10 cellular contexts compared by ENCODE assay signal in the genomic region with DNA sequence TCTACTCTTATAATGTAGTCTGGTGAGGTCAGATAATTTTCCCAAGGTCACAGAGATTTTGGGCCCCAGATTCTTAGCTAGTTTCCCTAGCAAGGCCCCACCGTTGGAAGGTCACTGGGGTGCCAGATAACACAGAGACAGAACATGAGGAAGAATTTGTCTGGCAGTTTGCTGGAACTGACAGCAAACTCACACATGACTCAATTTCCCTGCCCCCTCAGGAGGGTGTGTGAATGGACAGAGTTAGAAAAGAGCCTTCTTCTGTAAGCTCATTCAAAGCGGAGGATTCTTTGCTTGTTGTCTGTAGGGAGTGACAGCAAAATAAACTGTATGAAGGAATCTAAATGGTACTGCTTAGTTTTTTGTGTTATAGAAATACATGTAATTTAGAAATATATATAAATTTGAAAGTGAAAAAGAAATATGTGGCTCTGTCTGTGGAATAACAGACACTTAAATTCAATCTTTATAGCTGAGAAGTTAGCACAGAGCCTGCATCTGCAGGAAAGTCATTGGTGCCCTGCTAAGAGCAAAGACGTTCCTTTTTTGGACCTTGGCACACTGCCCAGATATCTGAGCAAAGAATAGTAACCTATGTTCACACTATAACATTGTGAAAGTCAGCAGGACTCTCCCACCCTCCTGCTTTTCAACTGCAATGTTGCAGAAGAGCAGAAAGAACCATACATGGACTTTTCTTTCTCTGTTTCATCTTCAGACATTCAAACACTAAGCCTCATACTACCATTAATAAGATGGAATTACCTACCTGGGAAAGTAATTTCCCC. TPM values are rescaled to one million over a fixed set of nuclear protein-coding genes. Genes with fewer than 3 reads are reported as not detected.
DNase-seq lines count a peak whose midpoint lies in the region; ATAC-seq, FAIRE-seq and TF ChIP-seq lines count a peak whose summit lies in the region.
"Had no signal": no experiment of that assay in that cellular context is flagged by ENCODE, and none has a peak within 500 bp of the region (broad histone marks: within the 10 kb centered on the region; RNA-seq: fewer than 3 reads in every experiment).

No MANE protein-coding gene starts in this region.

- intact Hi-C loops in lower lobe of right lung (cut with DNase I): no loop called here

- ATAC-seq in lower lobe of right lung: no peak
- no peak for ATAC-seq in HG02885 (IDR thresholded peaks at IDR 0.05; ENCODE audit: poor library complexity, unreplicated experiment)

- no peak overlapping the region for H3K27ac ChIP-seq in lower lobe of right lung
- H3K27ac ChIP-seq: esophagus squamous epithelium had no signal

- FAIRE-seq in bronchial epithelial cell (lab: Jason Lieb, UNC) (no peak), HTR-8/SVneo (lab: Jason Lieb, UNC) (no peak)
- FAIRE-seq: A204.1 had no signal

- no peaks in the 10 kb centered on the region for H3K27me3 ChIP-seq in bronchial epithelial cell (ENCODE audit: control insufficient read depth, insufficient read depth, low read length)
- no peaks in the 10 kb centered on the region for H3K27me3 ChIP-seq in lower lobe of right lung (ENCODE audit: low read depth)
- H3K27me3 ChIP-seq: esophagus squamous epithelium had no signal

- H3K36me3 Mint-ChIP-seq in neural crest cell (ENCODE audit: low read depth): no peaks in the 10 kb centered on the region

- no peaks in the 10 kb centered on the region for H3K9me3 Mint-ChIP-seq in neural crest cell

- H3K27me3 Mint-ChIP-seq in neural crest cell (ENCODE audit: low read depth): peaks cover 8% of the 10 kb centered on the region

- H3K4me1 ChIP-seq in lower lobe of right lung: peaks cover 40% of the 10 kb centered on the region

- H3K9me3 ChIP-seq in lower lobe of right lung: no peaks in the 10 kb centered on the region
- H3K9me3 ChIP-seq: esophagus squamous epithelium had no signal

- H3K27ac Mint-ChIP-seq in neural crest cell (ENCODE audit: unreplicated experiment): no peak overlapping the region

- H3K4me3 Mint-ChIP-seq in neural crest cell: peak overlapping the region; percentile 96

- H3K36me3 ChIP-seq in bronchial epithelial cell (ENCODE audit: control insufficient read depth, insufficient read depth, low read length) (peaks cover 5% of the 10 kb centered on the region), lower lobe of right lung (peaks cover 30% of the 10 kb centered on the region)

- DNase-seq in NCI-H1105 treated with DMSO at 0.1 percent for 48 hours (lab: John Stamatoyannopoulos, UW) (peak; percentile 18), NCI-H1105 (lab: John Stamatoyannopoulos, UW) (no peak), MV-4-11 (lab: John Stamatoyannopoulos, UW) (peak; percentile 88), bronchial epithelial cell (ENCODE audit: low read depth) (peak; percentile 17), neural crest cell (ENCODE audit: low read depth, low spot score) (no peak), lower lobe of right lung (no peak), HTR-8/SVneo (ENCODE audit: insufficient read length, low spot score) (no peak)
- DNase-seq: esophagus squamous epithelium had no signal

- peaks cover 36% of the 10 kb centered on the region for H3K4me1 Mint-ChIP-seq in neural crest cell

- TF ChIP-seq CTCF in bronchial epithelial cell (IDR thresholded peaks at IDR 0.05; ENCODE audit: insufficient read depth, low read length, severe bottlenecking) (no peak), neural crest cell (conservative IDR thresholded peaks at IDR 0.05) (no peak), lower lobe of right lung (IDR thresholded peaks at IDR 0.05) (no peak)

- no peak overlapping the region for H3K4me3 ChIP-seq in bronchial epithelial cell (ENCODE audit: low read depth, low read length)
- no peak overlapping the region for H3K4me3 ChIP-seq in lower lobe of right lung

RNA-seq across cellular contexts. Expression of a gene that starts 2.1 kb away (rescaled TPM):
- 109 and 118 TPM in 2 replicates for total RNA-seq in bronchial epithelial cell
- 145 and 155 TPM in 2 replicates for total RNA-seq in neural crest cell
- 123 TPM for total RNA-seq in lower lobe of right lung

RNA-seq across cellular contexts. Expression of a gene that starts 2.5 kb away (rescaled TPM):
- total RNA-seq in bronchial epithelial cell: 3.2 and 4.0 TPM in 2 replicates
- total RNA-seq in neural crest cell: 6.8 and 9.1 TPM in 2 replicates
- total RNA-seq in lower lobe of right lung: 12.3 TPM

Comparison
In these comparisons a context has a peak if more than half of its experiments do, and no peak if none do; other contexts are left out.
1. DNase-seq: peak in NCI-H1105 treated with DMSO at 0.1 percent for 48 hours (single experiment), MV-4-11 (single experiment) and bronchial epithelial cell (single experiment); none in NCI-H1105 (single experiment), neural crest cell (single experiment), lower lobe of right lung (single experiment) and HTR-8/SVneo (single experiment).